1 cellular context compared by ENCODE assay signal in the genomic region with DNA sequence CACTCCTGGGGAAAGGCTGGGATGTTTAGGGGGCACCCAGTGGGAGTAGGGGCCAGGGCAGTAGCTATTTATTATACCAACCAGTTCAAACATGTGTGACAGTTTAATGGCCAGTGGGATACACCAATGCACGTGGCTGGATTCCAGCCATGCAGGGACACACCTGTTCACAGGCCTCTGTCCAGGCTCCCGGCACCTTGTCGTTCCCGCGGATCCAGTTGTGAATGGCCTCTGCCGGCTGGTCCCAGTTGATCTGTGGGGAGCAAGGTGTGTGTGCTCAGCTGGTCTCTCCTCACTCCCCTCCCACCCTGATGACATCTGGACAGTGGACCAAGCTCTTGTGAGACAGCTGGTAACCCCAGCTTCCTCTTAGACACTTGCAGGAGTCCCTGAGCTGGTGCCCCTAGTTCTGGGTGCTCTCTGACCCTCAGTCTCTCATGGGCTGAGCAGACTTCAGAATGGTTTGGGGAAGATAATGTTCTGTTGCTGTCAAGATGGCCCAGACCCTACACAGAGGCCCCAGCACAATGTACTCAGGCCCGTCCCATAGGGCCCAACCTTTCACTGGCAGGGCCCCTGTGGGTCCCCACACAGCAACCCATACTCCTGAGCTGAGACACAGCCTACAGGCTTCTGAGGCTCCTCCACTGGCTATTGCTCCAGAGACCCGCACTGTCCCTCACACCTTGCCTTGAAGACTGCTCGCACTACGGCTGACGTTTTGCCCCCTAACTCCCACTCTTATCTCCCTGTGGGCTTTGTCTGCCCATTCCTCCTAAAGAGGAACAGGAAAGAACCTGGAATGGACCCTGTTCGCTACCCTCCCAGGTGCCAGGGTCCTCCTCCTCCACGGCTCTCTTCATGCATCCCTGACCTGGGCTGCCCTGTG.
TF ChIP-seq lines count a peak whose summit lies in the region.

No MANE protein-coding gene starts in this region.

TF ChIP-seq in SK-N-SH treated with all-trans-retinoic acid at 6 μM for 48 hours, 23 proteins besides CTCF, POLR2A, EP300 and RAD21 (continued from another document):
- TF ChIP-seq, protein P1, sequence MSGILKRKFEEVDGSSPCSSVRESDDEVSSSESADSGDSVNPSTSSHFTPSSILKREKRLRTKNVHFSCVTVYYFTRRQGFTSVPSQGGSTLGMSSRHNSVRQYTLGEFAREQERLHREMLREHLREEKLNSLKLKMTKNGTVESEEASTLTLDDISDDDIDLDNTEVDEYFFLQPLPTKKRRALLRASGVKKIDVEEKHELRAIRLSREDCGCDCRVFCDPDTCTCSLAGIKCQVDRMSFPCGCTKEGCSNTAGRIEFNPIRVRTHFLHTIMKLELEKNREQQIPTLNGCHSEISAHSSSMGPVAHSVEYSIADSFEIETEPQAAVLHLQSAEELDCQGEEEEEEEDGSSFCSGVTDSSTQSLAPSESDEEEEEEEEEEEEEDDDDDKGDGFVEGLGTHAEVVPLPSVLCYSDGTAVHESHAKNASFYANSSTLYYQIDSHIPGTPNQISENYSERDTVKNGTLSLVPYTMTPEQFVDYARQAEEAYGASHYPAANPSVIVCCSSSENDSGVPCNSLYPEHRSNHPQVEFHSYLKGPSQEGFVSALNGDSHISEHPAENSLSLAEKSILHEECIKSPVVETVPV (CRISPR knock-in tag; IDR thresholded peaks at IDR 0.05), result no peak
- TF ChIP-seq ZC3H10 (CRISPR knock-in tag; IDR thresholded peaks at IDR 0.05) (no peak), CSDC2 (CRISPR knock-in tag; IDR thresholded peaks at IDR 0.05) (no peak), ZNF8 (CRISPR knock-in tag; IDR thresholded peaks at IDR 0.05) (no peak), ZFP3 (CRISPR knock-in tag; IDR thresholded peaks at IDR 0.05) (no peak), TSHZ2 (CRISPR knock-in tag; IDR thresholded peaks at IDR 0.05) (no peak), ZNF565 (CRISPR knock-in tag; conservative IDR thresholded peaks at IDR 0.05; ENCODE audit: low read depth) (no peak)
- TF ChIP-seq, protein P2, sequence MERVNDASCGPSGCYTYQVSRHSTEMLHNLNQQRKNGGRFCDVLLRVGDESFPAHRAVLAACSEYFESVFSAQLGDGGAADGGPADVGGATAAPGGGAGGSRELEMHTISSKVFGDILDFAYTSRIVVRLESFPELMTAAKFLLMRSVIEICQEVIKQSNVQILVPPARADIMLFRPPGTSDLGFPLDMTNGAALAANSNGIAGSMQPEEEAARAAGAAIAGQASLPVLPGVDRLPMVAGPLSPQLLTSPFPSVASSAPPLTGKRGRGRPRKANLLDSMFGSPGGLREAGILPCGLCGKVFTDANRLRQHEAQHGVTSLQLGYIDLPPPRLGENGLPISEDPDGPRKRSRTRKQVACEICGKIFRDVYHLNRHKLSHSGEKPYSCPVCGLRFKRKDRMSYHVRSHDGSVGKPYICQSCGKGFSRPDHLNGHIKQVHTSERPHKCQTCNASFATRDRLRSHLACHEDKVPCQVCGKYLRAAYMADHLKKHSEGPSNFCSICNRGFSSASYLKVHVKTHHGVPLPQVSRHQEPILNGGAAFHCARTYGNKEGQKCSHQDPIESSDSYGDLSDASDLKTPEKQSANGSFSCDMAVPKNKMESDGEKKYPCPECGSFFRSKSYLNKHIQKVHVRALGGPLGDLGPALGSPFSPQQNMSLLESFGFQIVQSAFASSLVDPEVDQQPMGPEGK (CRISPR knock-in tag; IDR thresholded peaks at IDR 0.05; ENCODE audit: borderline replicate concordance), result no peak
- TF ChIP-seq, protein P3, sequence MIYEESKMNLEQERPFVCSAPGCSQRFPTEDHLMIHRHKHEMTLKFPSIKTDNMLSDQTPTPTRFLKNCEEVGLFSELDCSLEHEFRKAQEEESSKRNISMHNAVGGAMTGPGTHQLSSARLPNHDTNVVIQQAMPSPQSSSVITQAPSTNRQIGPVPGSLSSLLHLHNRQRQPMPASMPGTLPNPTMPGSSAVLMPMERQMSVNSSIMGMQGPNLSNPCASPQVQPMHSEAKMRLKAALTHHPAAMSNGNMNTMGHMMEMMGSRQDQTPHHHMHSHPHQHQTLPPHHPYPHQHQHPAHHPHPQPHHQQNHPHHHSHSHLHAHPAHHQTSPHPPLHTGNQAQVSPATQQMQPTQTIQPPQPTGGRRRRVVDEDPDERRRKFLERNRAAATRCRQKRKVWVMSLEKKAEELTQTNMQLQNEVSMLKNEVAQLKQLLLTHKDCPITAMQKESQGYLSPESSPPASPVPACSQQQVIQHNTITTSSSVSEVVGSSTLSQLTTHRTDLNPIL (CRISPR knock-in tag; IDR thresholded peaks at IDR 0.05; ENCODE audit: low read depth), result no peak
